Comparison of ENCODE assay signal across 7 cellular contexts in genomic region chr1:23559985-23560755, GRCh38. TPM values are rescaled to one million over a fixed set of nuclear protein-coding genes. Genes with fewer than 3 reads are reported as not detected.
DNase-seq lines count a peak whose midpoint lies in the region; ATAC-seq and TF ChIP-seq lines count a peak whose summit lies in the region.

No MANE protein-coding gene starts in this region.

- in situ Hi-C loops in Panc1 (cut with HindIII; ENCODE audit: low pct_unique_long_range_greater_than_20kb, low sequenced_read_pairs): no loop called here

- DNase-seq in GM12865 (ENCODE audit: low read depth) (no peak), Panc1 (ENCODE audit: low read depth, low spot score) (no peak), epithelial cell of proximal tubule (ENCODE audit: low read depth) (no peak), prostate gland (ENCODE audit: low spot score) (no peak)

- H3K27ac ChIP-seq in Panc1 (ENCODE audit: low read length) (peak overlapping the region; percentile 88), prostate gland (peak overlapping the region; percentile 86 to 95)

- TF ChIP-seq CTCF in GM12865 (IDR thresholded peaks at IDR 0.05; ENCODE audit: insufficient read depth, low read depth, low read length, missing control alignments) (no peak), Panc1 (IDR thresholded peaks at IDR 0.05) (no peak), epithelial cell of proximal tubule (conservative IDR thresholded peaks at IDR 0.05; ENCODE audit: low read depth, low read length) (no peak), prostate gland (IDR thresholded peaks at IDR 0.05) (no peak)

- TF ChIP-seq POLR2A in prostate gland (IDR thresholded peaks at IDR 0.05): no peak

- H3K4me3 ChIP-seq in GM12865 (ENCODE audit: low read depth, low read length) (peak overlapping the region; percentile 87), Panc1 (ENCODE audit: low read depth in 2 of 2, low read length in 2 of 2) (peak overlapping the region; percentile 94 to 98), epithelial cell of proximal tubule (ENCODE audit: low read depth, low read length) (peak overlapping the region; percentile 75), prostate gland (peak overlapping the region; percentile 78 to 80)

- H3K27me3 ChIP-seq in Panc1 (ENCODE audit: control insufficient read depth, insufficient read depth, low read length) (no peaks in the 10 kb centered on the region), prostate gland (replicated peaks; ENCODE audit: insufficient read depth) (no peaks in the 10 kb centered on the region)

- no peak for ATAC-seq in Panc1
- no peak for ATAC-seq in GM18868 (IDR thresholded peaks at IDR 0.05; ENCODE audit: unreplicated experiment)
- ATAC-seq in GM19455 (IDR thresholded peaks at IDR 0.05; ENCODE audit: unreplicated experiment): no peak
- ATAC-seq in HG03159 (IDR thresholded peaks at IDR 0.05; ENCODE audit: unreplicated experiment): no peak

- H3K4me1 ChIP-seq in Panc1 (ENCODE audit: control insufficient read depth, insufficient read depth, low read length) (peaks cover 74% of the 10 kb centered on the region), prostate gland (replicated peaks) (peaks cover 8% of the 10 kb centered on the region)

- WGBS in prostate gland: 6% methylated on average over 6 of the region's 6 CpGs

- POLR2A ChIA-PET in Panc1 (lab: Charles Lee): interaction anchor here (0.6 to 0.9 kb wide), 4 partner anchors 9 to 256 kb away, joined by 3 to 4 read pairs (median 3); no protein-coding TSS in a partner anchor

- TSS peak; percentile 86 for BruUV-seq in Panc1 (replicated peaks; lab: Mats Ljungman, UMichigan)

- intact Hi-C loops in Panc1 (cut with micrococcal nuclease; ENCODE audit: unreplicated experiment): no loop called here
- intact Hi-C loops in prostate gland (cut with DNase I): no loop called here

- no peaks in the 10 kb centered on the region for H3K9me3 ChIP-seq in Panc1 (ENCODE audit: control insufficient read depth, insufficient read depth, low read depth, low read length)
- no peaks in the 10 kb centered on the region for H3K9me3 ChIP-seq in prostate gland

- CTCF ChIA-PET in Panc1 (lab: Charles Lee): interaction anchor here (0.7 to 1.1 kb wide), 2 partner anchors 27 to 77 kb away, joined by 4 to 10 read pairs; no protein-coding TSS in a partner anchor

- H3K36me3 ChIP-seq in Panc1 (ENCODE audit: control insufficient read depth, insufficient read depth, low read length) (peaks cover 6% of the 10 kb centered on the region; the same call in 1 of the 2 replicates), prostate gland (no peaks in the 10 kb centered on the region)

RNA-seq across cellular contexts. Expression of gene ID3, which starts 0.9 kb away (rescaled TPM):
- total RNA-seq in Panc1 (2021; ENCODE audit: unreplicated experiment) (39.6 TPM), epithelial cell of proximal tubule (76.0 and 154 TPM in 2 replicates), prostate gland (100 to 1,000 TPM; 151 to 184 TPM)
- 46.3 TPM for polyA plus RNA-seq in Panc1 (2012; ENCODE audit: insufficient read length)

RNA-seq across cellular contexts. Expression of gene E2F2, which starts 29.1 kb away (rescaled TPM):
- total RNA-seq in Panc1 (2021; ENCODE audit: unreplicated experiment) (9.5 TPM), epithelial cell of proximal tubule (4.0 and 6.5 TPM in 2 replicates), prostate gland (1 to 10 TPM; 1.0 to 4.1 TPM)
- polyA plus RNA-seq in Panc1 (2012; ENCODE audit: insufficient read length): 3.1 TPM
